In genomic region chr2:173964565-173965371, GRCh38 we compare ENCODE assay signal across 8 cellular contexts. TPM values are rescaled to one million over a fixed set of nuclear protein-coding genes. Genes with fewer than 3 reads are reported as not detected.
A peak's percentile ranks its signal among the peaks of the same experiment; 100 is the strongest.
DNase-seq lines count a peak whose midpoint lies in the region; ATAC-seq and TF ChIP-seq lines count a peak whose summit lies in the region.

No MANE protein-coding gene starts in this region.

- WGBS in esophagus muscularis mucosa: 0% methylated on average over 11 of the region's 84 CpGs

- peak; percentile 64 for TF ChIP-seq POLR2A in esophagus muscularis mucosa (IDR thresholded peaks at IDR 0.05; ENCODE audit: low read depth)

- intact Hi-C loops in PC-9 (cut with micrococcal nuclease; ENCODE audit: unreplicated experiment) (loop anchor here (1.0 to 10.0 kb wide), 9 partner anchors 48 to 560 kb away; partner anchors contain the start of gene OLA1), esophagus muscularis mucosa (cut with DNase I) (loop anchor here (5.0 to 10.0 kb wide), 2 partner anchors 50 to 78 kb away; no protein-coding TSS in a partner anchor)

- peak; percentile 0 for ATAC-seq in GM19328 (IDR thresholded peaks at IDR 0.05; ENCODE audit: unreplicated experiment)
- peak; percentile 41 to 51 for ATAC-seq in activated T-cell treated with anti-CD3 and anti-CD28 coated beads, Interleukin-2, amount 50 U/mL, for 72 hours (replicated peaks in 1 of 2)
- peak; percentile 52 for ATAC-seq in stimulated activated effector memory CD8-positive, alpha-beta T cell treated with anti-CD3 and anti-CD28 coated beads, Interleukin-12 subunit alpha, Interleukin-12 subunit beta, amount 100 ng/mL, for 72 hours

- TF ChIP-seq EP300 in esophagus muscularis mucosa (IDR thresholded peaks at IDR 0.05): no peak

- H3K36me3 ChIP-seq in BLaER1 (peaks cover 16% of the 10 kb centered on the region), PC-9 (ENCODE audit: low read depth) (peaks cover 23% of the 10 kb centered on the region), esophagus muscularis mucosa (peaks cover 0 to 3% (median 0%) of the 10 kb centered on the region in 4 donors)

- H3K4me1 Mint-ChIP-seq in activated T-cell treated with anti-CD3 and anti-CD28 coated beads, Interleukin-2, amount 50 U/mL, for 72 hours (ENCODE audit: low read depth): peaks cover 43% of the 10 kb centered on the region
- peaks cover 31% of the 10 kb centered on the region for H3K4me1 Mint-ChIP-seq in stimulated activated effector memory CD8-positive, alpha-beta T cell treated with anti-CD3 and anti-CD28 coated beads, Interleukin-12 subunit alpha, Interleukin-12 subunit beta, amount 100 ng/mL, for 72 hours

- peaks cover 42% of the 10 kb centered on the region for H3F3A ChIP-seq in PC-9 (ENCODE audit: insufficient read depth, low read depth)

- H3K9me3 Mint-ChIP-seq in activated T-cell treated with anti-CD3 and anti-CD28 coated beads, Interleukin-2, amount 50 U/mL, for 72 hours: no peaks in the 10 kb centered on the region
- no peaks in the 10 kb centered on the region for H3K9me3 Mint-ChIP-seq in stimulated activated effector memory CD8-positive, alpha-beta T cell treated with anti-CD3 and anti-CD28 coated beads, Interleukin-12 subunit alpha, Interleukin-12 subunit beta, amount 100 ng/mL, for 72 hours

- H3K9ac ChIP-seq in BLaER1: peak overlapping the region; percentile 100

- no peaks in the 10 kb centered on the region for H3K9me2 ChIP-seq in PC-9 (ENCODE audit: insufficient read depth)

- H3K79me2 ChIP-seq in PC-9 (ENCODE audit: low read depth): peaks cover 55% of the 10 kb centered on the region

- H3K27ac ChIP-seq in BLaER1 (peak overlapping the region; percentile 100), PC-9 (peak overlapping the region; percentile 85), esophagus muscularis mucosa (replicated peaks in 1 of 4) (peak overlapping the region; percentile 100)

- POLR2A ChIA-PET in PC-9 (lab: Charles Lee; ENCODE audit: unreplicated experiment): interaction anchor here (0.6 to 0.9 kb wide), 4 partner anchors 8 to 878 kb away, joined by 3 to 28 read pairs (median 6); no protein-coding TSS in a partner anchor

- DNase-seq in HUDEP-2 (lab: John Stamatoyannopoulos, UW; ENCODE audit: unreplicated experiment in 76 of 76) (peak in 74 of 76 experiments; percentile 7 to 89 (median 73)), PC-9 (peak; percentile 72 to 90), esophagus muscularis mucosa (ENCODE audit: extremely low spot score) (peak; percentile 97), myocyte (ENCODE audit: low read depth) (peak; percentile 84)
- peak; percentile 85 to 91 for DNase-seq in activated T-cell treated with anti-CD3 and anti-CD28 coated beads, Interleukin-2, amount 50 U/mL, for 72 hours
- peak; percentile 57 to 84 for DNase-seq in stimulated activated effector memory CD8-positive, alpha-beta T cell treated with anti-CD3 and anti-CD28 coated beads, Interleukin-12 subunit alpha, Interleukin-12 subunit beta, amount 100 ng/mL, for 72 hours (ENCODE audit: low spot score in 2 of 2)

- H3K4me1 ChIP-seq in BLaER1 (peaks cover 39% of the 10 kb centered on the region), PC-9 (replicated peaks; ENCODE audit: insufficient read depth) (peaks cover 48% of the 10 kb centered on the region), esophagus muscularis mucosa (peaks cover 34 to 43% (median 36%) of the 10 kb centered on the region in 4 donors)

- peak overlapping the region; percentile 96 for H3K4me3 ChIP-seq in BLaER1
- peak overlapping the region; percentile 70 for H3K4me3 ChIP-seq in PC-9
- H3K4me3 ChIP-seq in esophagus muscularis mucosa: peak overlapping the region; percentile 98 to 100 (median 99)

- H3K4me3 Mint-ChIP-seq in activated T-cell treated with anti-CD3 and anti-CD28 coated beads, Interleukin-2, amount 50 U/mL, for 72 hours: peak overlapping the region; percentile 80 to 98
- H3K4me3 Mint-ChIP-seq in stimulated activated effector memory CD8-positive, alpha-beta T cell treated with anti-CD3 and anti-CD28 coated beads, Interleukin-12 subunit alpha, Interleukin-12 subunit beta, amount 100 ng/mL, for 72 hours: peak overlapping the region; percentile 74

- H4K20me1 ChIP-seq in BLaER1 (peaks cover 34% of the 10 kb centered on the region), PC-9 (ENCODE audit: insufficient read depth) (peaks cover 14% of the 10 kb centered on the region; the same call in 1 of the 2 replicates)

- H2AFZ ChIP-seq in PC-9: peak overlapping the region; percentile 84

- peak overlapping the region; percentile 94 for H3K27ac Mint-ChIP-seq in activated T-cell treated with anti-CD3 and anti-CD28 coated beads, Interleukin-2, amount 50 U/mL, for 72 hours
- peak overlapping the region; percentile 97 for H3K27ac Mint-ChIP-seq in stimulated activated effector memory CD8-positive, alpha-beta T cell treated with anti-CD3 and anti-CD28 coated beads, Interleukin-12 subunit alpha, Interleukin-12 subunit beta, amount 100 ng/mL, for 72 hours

- CTCF ChIA-PET in PC-9 (lab: Charles Lee): interaction anchor here (0.7 kb wide), 1 partner anchor 288 kb away, joined by 7 read pairs; no protein-coding TSS in a partner anchor

- BruUV-seq in PC-9 (replicated peaks; lab: Mats Ljungman, UMichigan): no TSS peak

- H3K27me3 ChIP-seq in BLaER1 (no peaks in the 10 kb centered on the region), PC-9 (ENCODE audit: insufficient read depth, low read depth) (no peaks in the 10 kb centered on the region), esophagus muscularis mucosa (no peaks in the 10 kb centered on the region)

- peaks cover 9 to 25% of the 10 kb centered on the region in 2 donors for H3K36me3 Mint-ChIP-seq in activated T-cell treated with anti-CD3 and anti-CD28 coated beads, Interleukin-2, amount 50 U/mL, for 72 hours (ENCODE audit: insufficient read depth in 2 of 2)
- peaks cover 61% of the 10 kb centered on the region for H3K36me3 Mint-ChIP-seq in stimulated activated effector memory CD8-positive, alpha-beta T cell treated with anti-CD3 and anti-CD28 coated beads, Interleukin-12 subunit alpha, Interleukin-12 subunit beta, amount 100 ng/mL, for 72 hours

- no peak for TF ChIP-seq CTCF in PC-9 (conservative IDR thresholded peaks at IDR 0.05)
- TF ChIP-seq CTCF in esophagus muscularis mucosa (IDR thresholded peaks at IDR 0.05): no peak

- peak overlapping the region; percentile 57 for H3K4me2 ChIP-seq in BLaER1
- H3K4me2 ChIP-seq in PC-9: peak overlapping the region; percentile 90

- H3K9me3 ChIP-seq in BLaER1: peaks cover 14% of the 10 kb centered on the region
- peaks cover 5% of the 10 kb centered on the region for H3K9me3 ChIP-seq in PC-9 (ENCODE audit: insufficient read depth, low read depth)
- peaks cover 0 to 5% (median 0%) of the 10 kb centered on the region in 4 donors for H3K9me3 ChIP-seq in esophagus muscularis mucosa

- no peaks in the 10 kb centered on the region for H3K27me3 Mint-ChIP-seq in activated T-cell treated with anti-CD3 and anti-CD28 coated beads, Interleukin-2, amount 50 U/mL, for 72 hours (ENCODE audit: low read depth)

RNA-seq across cellular contexts. Expression of gene SP3, which starts 0.4 kb away (rescaled TPM):
- 93.6 and 127 TPM in 2 replicates for total RNA-seq in PC-9 (2021)
- 100 to 1,000 TPM; 106 to 128 TPM for total RNA-seq in activated T-cell treated with anti-CD3 and anti-CD28 coated beads, Interleukin-2, amount 50 U/mL, for 72 hours
- 100 to 1,000 TPM in 1 of 4 donors, 10 to 100 TPM in 3; 78.7 to 102 (median 92.2) TPM for total RNA-seq in esophagus muscularis mucosa
- 53.2 and 73.6 TPM in 2 replicates for total RNA-seq in myocyte
- polyA plus RNA-seq in myocyte (2012): 17.8 TPM

Comparison
In these comparisons a context has a peak if more than half of its experiments do, and no peak if none do; other contexts are left out.
1. Peak in every context shown above with its lines: DNase-seq, ATAC-seq, H3K4me3 ChIP-seq and H3K27ac ChIP-seq.
2. ATAC-seq: peak in every context shown above with its lines; median percentile 52 in stimulated activated effector memory CD8-positive, alpha-beta T cell treated with anti-CD3 and anti-CD28 coated beads, Interleukin-12 subunit alpha, Interleukin-12 subunit beta, amount 100 ng/mL, for 72 hours; 46 in activated T-cell treated with anti-CD3 and anti-CD28 coated beads, Interleukin-2, amount 50 U/mL, for 72 hours; 0 in GM19328.